16 cellular contexts compared by ENCODE assay signal in genomic region chr15:55796321-55796965, GRCh38. TPM values are rescaled to one million over a fixed set of nuclear protein-coding genes. Genes with fewer than 3 reads are reported as not detected.
DNase-seq lines count a peak whose midpoint lies in the region; ATAC-seq, FAIRE-seq and TF ChIP-seq lines count a peak whose summit lies in the region.
"Had no signal": no experiment of that assay in that cellular context is flagged by ENCODE, and none has a peak within 500 bp of the region (broad histone marks: within the 10 kb centered on the region; RNA-seq: fewer than 3 reads in every experiment).

No MANE protein-coding gene starts in this region.

- peak overlapping the region in 1 of 2 experiments; percentile 43 for H2BK12ac ChIP-seq in mesenchymal stem cell (ENCODE audit: low read length in 2 of 2)

- peaks cover 11% of the 10 kb centered on the region for H3K4me1 ChIP-seq in mesenchymal stem cell (ENCODE audit: control insufficient read depth, insufficient read depth, low read depth, low read length)
- H3K4me1 ChIP-seq: right lobe of liver had no signal

- no peak overlapping the region for H3K14ac ChIP-seq in mesenchymal stem cell (ENCODE audit: low read length in 2 of 2)

- no peak overlapping the region for H3K4me3 ChIP-seq in bronchial epithelial cell (ENCODE audit: low read depth, low read length)
- no peak overlapping the region for H3K4me3 ChIP-seq in mesenchymal stem cell (ENCODE audit: insufficient read depth in 1 of 2, low read depth in 1 of 2, low read length in 2 of 2)
- H3K4me3 ChIP-seq: gastroesophageal sphincter, left lung, right lobe of liver had no signal

- H2AK5ac ChIP-seq in mesenchymal stem cell (ENCODE audit: low read length, severe bottlenecking), result no peak overlapping the region

- TF ChIP-seq CTCF in bronchial epithelial cell (IDR thresholded peaks at IDR 0.05; ENCODE audit: insufficient read depth, low read length, severe bottlenecking), result no peak

- H4K91ac ChIP-seq in mesenchymal stem cell (ENCODE audit: low read length), result no peak overlapping the region

- H3K36me3 ChIP-seq in bronchial epithelial cell (ENCODE audit: control insufficient read depth, insufficient read depth, low read length) (no peaks in the 10 kb centered on the region), mesenchymal stem cell (ENCODE audit: control insufficient read depth in 1 of 2, insufficient read depth in 2 of 2, low read depth in 1 of 2, low read length in 2 of 2) (no peaks in the 10 kb centered on the region)
- H3K36me3 ChIP-seq: gastroesophageal sphincter, left lung, right lobe of liver had no signal

- no peak overlapping the region for H3K23ac ChIP-seq in mesenchymal stem cell (ENCODE audit: low read length in 2 of 2)

- no peak overlapping the region for H4K8ac ChIP-seq in mesenchymal stem cell (ENCODE audit: low read length)

- FAIRE-seq in bronchial epithelial cell (lab: Jason Lieb, UNC), result no peak

- no peak overlapping the region for H3K18ac ChIP-seq in mesenchymal stem cell (ENCODE audit: low read depth in 1 of 2, low read length in 2 of 2)

- H3K79me1 ChIP-seq in mesenchymal stem cell (replicated peaks; ENCODE audit: low read length, poor library complexity, severe bottlenecking), result no peaks in the 10 kb centered on the region

- H3K27me3 ChIP-seq in bronchial epithelial cell (ENCODE audit: control insufficient read depth, insufficient read depth, low read length) (no peaks in the 10 kb centered on the region), mesenchymal stem cell (ENCODE audit: control insufficient read depth in 1 of 2, insufficient read depth in 1 of 2, low read length in 2 of 2) (peaks cover 0 to 7% of the 10 kb centered on the region in 2 experiments)
- H3K27me3 ChIP-seq: gastroesophageal sphincter, left lung, right lobe of liver had no signal

- H3K27ac ChIP-seq in mesenchymal stem cell (ENCODE audit: low read length, poor library complexity, severe bottlenecking), result no peak overlapping the region
- H3K27ac ChIP-seq: gastroesophageal sphincter, KMS-11, left lung, right lobe of liver had no signal

- no peak overlapping the region for H2BK15ac ChIP-seq in mesenchymal stem cell (ENCODE audit: low read depth, poor library complexity, severe bottlenecking)

- H2BK5ac ChIP-seq in mesenchymal stem cell (ENCODE audit: low read depth, low read length, poor library complexity, severe bottlenecking), result no peak overlapping the region

- no peak overlapping the region for H3K4me2 ChIP-seq in mesenchymal stem cell (ENCODE audit: low read length, poor library complexity, severe bottlenecking)
- H3K4me2 ChIP-seq: KMS-11 had no signal

- 73% methylated on average over 4 of the region's 4 CpGs for WGBS in mesenchymal stem cell

- no peak overlapping the region for H2AFZ ChIP-seq in mesenchymal stem cell (ENCODE audit: low read depth, low read length)

- no peak overlapping the region for H3K9ac ChIP-seq in mesenchymal stem cell (ENCODE audit: low read length)
- H3K9ac ChIP-seq: KMS-11 had no signal

- no peak for ATAC-seq in HG03135 (IDR thresholded peaks at IDR 0.05; ENCODE audit: unreplicated experiment)
- no peak for ATAC-seq in GM21367 (IDR thresholded peaks at IDR 0.05; ENCODE audit: unreplicated experiment)
- ATAC-seq: gastroesophageal sphincter; left lung; right lobe of liver; stimulated activated naive CD8-positive, alpha-beta T cell treated with anti-CD3 and anti-CD28 coated beads, Interleukin-15, amount 100 ng/mL, for 72 hours had no signal

- peak; percentile 18 for DNase-seq in EH (ENCODE audit: low read depth)
- DNase-seq in LoVo (ENCODE audit: low spot score), result peak; percentile 19
- peak; percentile 70 for DNase-seq in bronchial epithelial cell (ENCODE audit: low read depth)
- peak; percentile 39 for DNase-seq in mesenchymal stem cell
- no peak for DNase-seq in middle frontal gyrus (ENCODE audit: extremely low spot score, low spot score)
- DNase-seq in NCI-H1417 treated with DMSO at 0.1 percent for 48 hours (lab: John Stamatoyannopoulos, UW), result no peak
- DNase-seq: activated CD4-positive, alpha-beta T cell treated with anti-CD3 and anti-CD28 coated beads, Interleukin-2, amount 50 U/mL, for 1 hour; activated gamma-delta T cell treated with Interleukin-2 at 50 U/mL for 16 hours; HCEC 1CT; left lung; right lobe of liver; stimulated activated naive CD8-positive, alpha-beta T cell treated with anti-CD3 and anti-CD28 coated beads, Interleukin-15, amount 100 ng/mL, for 72 hours had no signal

- H3K9me3 ChIP-seq in mesenchymal stem cell (ENCODE audit: control insufficient read depth, low read length), result no peaks in the 10 kb centered on the region
- H3K9me3 ChIP-seq: gastroesophageal sphincter, right lobe of liver had no signal

- no peak overlapping the region for H2BK120ac ChIP-seq in mesenchymal stem cell (ENCODE audit: low read depth, low read length)

- no peak overlapping the region for H3K4ac ChIP-seq in mesenchymal stem cell (ENCODE audit: low read depth in 1 of 2, low read length in 2 of 2)

RNA-seq across cellular contexts. Expression of gene PRTG, which starts 53.5 kb away (rescaled TPM):
- under 0.01 TPM in 1 of 2 replicates, not detected in the other for total RNA-seq in bronchial epithelial cell
- 6.8 TPM for polyA plus RNA-seq in mesenchymal stem cell (2013, experiment 1 of 2)
- 6.4 TPM for polyA plus RNA-seq in mesenchymal stem cell (2013, experiment 2 of 2)

Comparison
In these comparisons a context has a peak if more than half of its experiments do, and no peak if none do; other contexts are left out.
1. DNase-seq: peak in EH (single experiment), LoVo (single experiment), bronchial epithelial cell (single experiment) and mesenchymal stem cell (single experiment); none in middle frontal gyrus (single experiment) and NCI-H1417 treated with DMSO at 0.1 percent for 48 hours (single experiment).